8 cellular contexts compared by ENCODE assay signal in the genomic region with DNA sequence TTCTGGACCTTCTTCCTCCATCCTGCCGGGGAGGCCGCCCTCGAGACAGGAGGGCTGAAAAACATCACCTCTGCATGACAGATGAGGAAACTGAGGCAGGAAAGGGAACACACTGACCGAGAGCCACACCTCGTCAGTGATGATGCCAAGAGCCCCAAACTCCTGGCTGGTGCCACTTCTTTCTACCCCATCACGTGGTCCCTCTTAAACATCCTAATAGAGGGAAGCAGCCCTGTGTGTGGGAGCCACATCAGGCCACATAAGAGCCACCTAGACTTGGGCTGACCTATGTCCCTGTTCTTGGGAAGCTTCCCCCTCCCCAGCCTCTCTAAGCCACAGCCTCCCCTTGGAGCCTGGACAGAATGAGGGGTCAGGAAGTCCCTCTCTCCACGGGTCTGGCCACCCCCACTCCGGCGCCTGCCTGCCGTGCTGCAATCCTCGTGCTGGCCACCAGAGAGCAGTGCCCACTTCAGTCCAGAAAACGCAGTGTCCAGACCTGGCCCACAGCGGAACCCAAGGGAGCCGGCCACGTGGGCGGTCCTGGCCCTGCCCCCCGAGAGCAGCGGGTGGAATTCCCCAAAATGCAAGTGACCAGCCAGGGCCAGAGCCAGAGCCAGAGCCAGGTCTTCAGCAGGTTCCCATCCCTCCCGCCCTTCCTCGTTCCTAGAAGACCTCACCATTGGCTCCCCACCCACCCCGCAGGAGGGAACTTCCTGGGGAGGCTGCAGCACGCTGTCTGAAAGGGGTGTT. TPM values are rescaled to one million over a fixed set of nuclear protein-coding genes. Genes with fewer than 3 reads are reported as not detected.
DNase-seq lines count a peak whose midpoint lies in the region; ATAC-seq and TF ChIP-seq lines count a peak whose summit lies in the region.

No MANE protein-coding gene starts in this region.

- ATAC-seq in HG03175 (IDR thresholded peaks at IDR 0.05; ENCODE audit: unreplicated experiment) (peak; percentile 78), heart left ventricle (peak; percentile 70 to 88 (median 82)), psoas muscle (peak; percentile 84 to 92 (median 86)), HG03378 (IDR thresholded peaks at IDR 0.05; ENCODE audit: unreplicated experiment) (no peak)

- H3K27me3 ChIP-seq in adipocyte (replicated peaks; ENCODE audit: control insufficient read depth, insufficient read depth, low read length) (no peaks in the 10 kb centered on the region), heart left ventricle (no peaks in the 10 kb centered on the region), psoas muscle (ENCODE audit: insufficient read depth in 3 of 3, low read length in 2 of 3) (no peaks in the 10 kb centered on the region)

- H3K4me3 ChIP-seq in adipocyte (ENCODE audit: low read length) (no peak overlapping the region), heart left ventricle (peak overlapping the region in 3 of 12 donors; percentile 22 to 23 (median 22)), psoas muscle (no peak overlapping the region)

- H3K27ac ChIP-seq in heart left ventricle (no peak overlapping the region), psoas muscle (no peak overlapping the region)

- 13 to 28% (median 22%) methylated on average over 19 to 22 of the region's 22 CpGs for WGBS in heart left ventricle, 4 donors
- 14 to 18% (median 17%) methylated on average over 22 of the region's 22 CpGs for WGBS in psoas muscle, 3 donors

- H3K9me3 ChIP-seq in adipocyte (ENCODE audit: control insufficient read depth, low read length) (no peaks in the 10 kb centered on the region), heart left ventricle (no peaks in the 10 kb centered on the region), psoas muscle (no peaks in the 10 kb centered on the region)

- H3K36me3 ChIP-seq in adipocyte (ENCODE audit: control insufficient read depth, insufficient read depth, low read length, severe bottlenecking) (peaks cover 14% of the 10 kb centered on the region), heart left ventricle (peaks cover 0 to 8% (median 0%) of the 10 kb centered on the region in 9 donors), psoas muscle (ENCODE audit: insufficient read depth in 1 of 2, low read depth in 1 of 2) (no peaks in the 10 kb centered on the region)

- H3K9ac ChIP-seq in adipocyte (ENCODE audit: low read length), result no peak overlapping the region

- H3K4me1 ChIP-seq in adipocyte (ENCODE audit: control insufficient read depth, insufficient read depth, low read length) (no peaks in the 10 kb centered on the region), heart left ventricle (peaks cover 0 to 33% (median 17%) of the 10 kb centered on the region in 12 donors), psoas muscle (no peaks in the 10 kb centered on the region)

- intact Hi-C loops in heart left ventricle (cut with DNase I), result loop anchor here (1.0 to 10.0 kb wide), 5 partner anchors 201 to 312 kb away; no protein-coding TSS in a partner anchor
- intact Hi-C loops in psoas muscle (cut with DNase I), result loop anchor here (1.0 to 2.0 kb wide), 4 partner anchors 201 to 306 kb away; no protein-coding TSS in a partner anchor

- TF ChIP-seq CTCF in heart left ventricle (IDR thresholded peaks at IDR 0.05) (peak; percentile 91 to 99 (median 96)), psoas muscle (IDR thresholded peaks at IDR 0.05) (peak; percentile 93)

- DNase-seq in activated gamma-delta T cell treated with Interleukin-2 at 50 U/mL for 16 hours (peak; percentile 40), activated gamma-delta T cell (lab: John Stamatoyannopoulos, UW) (no peak), SKM-1 (lab: John Stamatoyannopoulos, UW; ENCODE audit: unreplicated experiment) (peak; percentile 17), adipocyte (ENCODE audit: low read depth) (peak; percentile 92), heart left ventricle (peak; percentile 72 to 90 (median 81)), psoas muscle (peak; percentile 79 to 84)

- no peak for TF ChIP-seq POLR2A in heart left ventricle (IDR thresholded peaks at IDR 0.05)

RNA-seq across cellular contexts. Expression of a gene that starts 54.7 kb away (rescaled TPM):
- total RNA-seq in heart left ventricle (1 to 10 TPM in 2 of 9 donors, under 1 TPM in 7; 0.23 to 1.7 (median 0.70) TPM), psoas muscle (1 to 10 TPM in 3 of 4 donors, under 1 TPM in 1; 0.59 to 2.5 (median 1.5) TPM)
- polyA plus RNA-seq in heart left ventricle (under 1 TPM; 0.19 to 0.29 TPM), psoas muscle (under 1 TPM; 0.16 to 0.62 (median 0.26) TPM)
